Comparison of ENCODE assay signal across 16 cellular contexts in the genomic region with DNA sequence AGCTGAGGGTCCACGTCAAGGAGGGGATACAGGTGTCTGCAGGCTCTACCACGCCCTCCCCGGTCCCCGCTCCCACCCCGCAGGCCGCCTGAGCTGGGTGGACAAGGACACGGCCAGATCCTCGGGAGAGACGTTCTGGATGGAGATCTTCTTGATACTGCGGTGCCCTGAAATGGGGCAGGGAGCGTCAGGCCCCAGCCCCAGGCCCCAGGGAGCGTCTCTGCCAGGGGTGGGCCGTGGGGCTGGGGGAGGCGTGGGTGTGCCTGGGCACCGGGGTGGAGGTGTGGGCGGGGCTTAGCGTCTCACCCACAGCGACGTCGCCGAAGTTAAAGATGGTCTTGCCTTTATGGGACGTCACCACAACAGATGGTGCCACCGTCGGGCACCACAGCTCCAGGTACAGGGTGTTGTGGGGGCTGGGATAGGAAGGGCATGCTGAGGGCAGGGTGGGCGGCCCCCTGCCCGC. TPM values are rescaled to one million over a fixed set of nuclear protein-coding genes. Genes with fewer than 3 reads are reported as not detected.
DNase-seq lines count a peak whose midpoint lies in the region; ATAC-seq and TF ChIP-seq lines count a peak whose summit lies in the region.
"Had no signal": no experiment of that assay in that cellular context is flagged by ENCODE, and none has a peak within 500 bp of the region (broad histone marks: within the 10 kb centered on the region; RNA-seq: fewer than 3 reads in every experiment).

No MANE protein-coding gene starts in this region.

- no peak overlapping the region for H4K8ac ChIP-seq in H9 (replicated peaks; ENCODE audit: insufficient read length, low read depth, low read length)

- DNase-seq in SK-N-SH (peak; percentile 27), H9 (peak; percentile 27), left ventricle myocardium superior (peak; percentile 28), spleen (peak; percentile 56), AML-193 (lab: John Stamatoyannopoulos, UW) (no peak), thyroid gland (no peak)
- DNase-seq in activated CD8-positive, alpha-beta memory T cell treated with anti-CD3 and anti-CD28 coated beads, Interleukin-2, amount 50 U/mL, for 48 hours = no peak
- DNase-seq: CD4-positive, alpha-beta memory T cell; DMS153; NCI-H1105 treated with DMSO at 0.1 percent for 48 hours; NCI-H1694; NCI-H748 treated with DMSO at 0.1 percent for 48 hours; SHP77 treated with DMSO at 0.1 percent for 48 hours had no signal

- no peak overlapping the region for H4K5ac ChIP-seq in H9 (ENCODE audit: insufficient read length, low read depth, low read length)

- CTCF ChIA-PET in SK-N-SH (lab: Yijun Ruan, JAX) = interaction anchor here (1.2 to 1.7 kb wide), 3 partner anchors 18 to 119 kb away, joined by 4 to 13 read pairs (median 5); no protein-coding TSS in a partner anchor

- H3K79me2 ChIP-seq in SK-N-SH (ENCODE audit: insufficient read depth) = no peaks in the 10 kb centered on the region
- H3K79me2 ChIP-seq in H9 (ENCODE audit: insufficient read depth, low read length) = no peaks in the 10 kb centered on the region

- H3K56ac ChIP-seq in H9 (ENCODE audit: insufficient read length, low read depth, low read length) = no peak overlapping the region

- H3K4me3 ChIP-seq in SK-N-SH (ENCODE audit: low read depth in 2 of 2, low read length in 1 of 2) = no peak overlapping the region
- H3K4me3 ChIP-seq in spleen = no peak overlapping the region
- H3K4me3 ChIP-seq in thyroid gland (replicated peaks in 1 of 3) = no peak overlapping the region
- H3K4me3 ChIP-seq: GM23338 had no signal

- no peaks in the 10 kb centered on the region for H3K4me1 ChIP-seq in SK-N-SH (ENCODE audit: control insufficient read depth in 1 of 2, insufficient read depth in 2 of 2, low read depth in 1 of 2, low read length in 1 of 2)
- no peaks in the 10 kb centered on the region for H3K4me1 ChIP-seq in H9 (ENCODE audit: insufficient read depth, low read length)
- H3K4me1 ChIP-seq in spleen = peaks cover 0 to 41% (median 14%) of the 10 kb centered on the region in 6 donors
- no peaks in the 10 kb centered on the region for H3K4me1 ChIP-seq in thyroid gland

- H3K9me2 ChIP-seq in SK-N-SH = no peaks in the 10 kb centered on the region

- no peak overlapping the region for H2BK15ac ChIP-seq in H9 (ENCODE audit: low read depth, low read length)

- no peak overlapping the region for H3K14ac ChIP-seq in H9 (ENCODE audit: insufficient read depth, low read length)

- H2BK20ac ChIP-seq in H9 (ENCODE audit: low read depth, low read length, poor library complexity, severe bottlenecking) = no peak overlapping the region

- no peak overlapping the region for H3K4me3 Mint-ChIP-seq in H9
- H3K4me3 Mint-ChIP-seq: CD4-positive, alpha-beta memory T cell; GM23338 had no signal

- H3K9ac ChIP-seq in SK-N-SH (no peak overlapping the region), H9 (ENCODE audit: extremely low read depth, insufficient read length, low read length) (no peak overlapping the region)

- no peak overlapping the region for H3K18ac ChIP-seq in H9 (ENCODE audit: insufficient read length, low read depth, low read length)

- H3K4me2 ChIP-seq in SK-N-SH = no peak overlapping the region
- no peak overlapping the region for H3K4me2 ChIP-seq in H9 (ENCODE audit: insufficient read depth, insufficient read length, low read length)
- H3K4me2 ChIP-seq: GM23338 had no signal

- H3T11ph ChIP-seq in H9 (ENCODE audit: low read length) = no peak overlapping the region

- intact Hi-C loops in left ventricle myocardium superior (cut with micrococcal nuclease) = no loop called here
- intact Hi-C loops in spleen (cut with DNase I; ENCODE audit: low total_unique reads) = no loop called here
- intact Hi-C loops in thyroid gland (cut with DNase I) = no loop called here

- H3K4me1 Mint-ChIP-seq in H9 = peaks cover 0 to 4% of the 10 kb centered on the region in 2 experiments; a peak in 2 of 4 replicates
- H3K4me1 Mint-ChIP-seq: CD4-positive, alpha-beta memory T cell; GM23338 had no signal

- peaks cover 5% of the 10 kb centered on the region in 2 experiments; a peak in 2 of 5 replicates for H3K9me3 Mint-ChIP-seq in H9
- H3K9me3 Mint-ChIP-seq: CD4-positive, alpha-beta memory T cell had no signal

- no peaks in the 10 kb centered on the region for H3K79me1 ChIP-seq in H9 (ENCODE audit: insufficient read depth, low read depth, low read length, poor library complexity, severe bottlenecking)

- H3K27ac Mint-ChIP-seq in H9 = no peak overlapping the region
- H3K27ac Mint-ChIP-seq: CD4-positive, alpha-beta memory T cell; GM23338 had no signal

- H3K23ac ChIP-seq in H9 (ENCODE audit: insufficient read length, low read depth, low read length) = no peak overlapping the region

- H2AFZ ChIP-seq in SK-N-SH (ENCODE audit: low read depth) (no peak overlapping the region), H9 (ENCODE audit: low read length) (no peak overlapping the region)
- H2AFZ ChIP-seq: GM23338 had no signal

- H4K91ac ChIP-seq in H9 (ENCODE audit: insufficient read length, low read depth, low read length) = no peak overlapping the region

- TF ChIP-seq RAD21 in SK-N-SH (IDR thresholded peaks at IDR 0.05; ENCODE audit: low read length) = no peak

- no peak overlapping the region for H2BK120ac ChIP-seq in H9 (ENCODE audit: low read depth, low read length, poor library complexity, severe bottlenecking)

- TF ChIP-seq CTCF in SK-N-SH (IDR thresholded peaks at IDR 0.05) (no peak), H9 (conservative IDR thresholded peaks at IDR 0.05) (no peak), spleen (IDR thresholded peaks at IDR 0.05 in 8 of 11, conservative IDR thresholded peaks at IDR 0.05 in 3 of 11) (no peak), thyroid gland (IDR thresholded peaks at IDR 0.05) (no peak)

- H2BK5ac ChIP-seq in H9 (ENCODE audit: insufficient read length, low read length) = no peak overlapping the region

- no peak overlapping the region for H2AK5ac ChIP-seq in H9 (ENCODE audit: insufficient read length, low read length)

- POLR2A ChIA-PET in SK-N-SH (lab: Yijun Ruan, JAX) = no interaction called here

- no peaks in the 10 kb centered on the region for H3K9me3 ChIP-seq in SK-N-SH
- H3K9me3 ChIP-seq in H9 (ENCODE audit: control insufficient read depth, low read depth, low read length) = no peaks in the 10 kb centered on the region
- H3K9me3 ChIP-seq in spleen = no peaks in the 10 kb centered on the region
- H3K9me3 ChIP-seq in thyroid gland = no peaks in the 10 kb centered on the region

- no peak overlapping the region for H3K27ac ChIP-seq in SK-N-SH (ENCODE audit: low read depth in 2 of 2, low read length in 1 of 2)
- no peak overlapping the region for H3K27ac ChIP-seq in H9 (ENCODE audit: insufficient read length, low read depth, low read length)
- H3K27ac ChIP-seq in spleen = no peak overlapping the region
- no peak overlapping the region for H3K27ac ChIP-seq in thyroid gland
- H3K27ac ChIP-seq: 22Rv1 had no signal

- no peaks in the 10 kb centered on the region for H3F3A ChIP-seq in SK-N-SH (replicated peaks; ENCODE audit: insufficient read depth)

- peaks cover 4% of the 10 kb centered on the region for H3K27me3 Mint-ChIP-seq in H9 (ENCODE audit: low read depth)
- H3K27me3 Mint-ChIP-seq: CD4-positive, alpha-beta memory T cell had no signal

- TF ChIP-seq EP300 in SK-N-SH (IDR thresholded peaks at IDR 0.05; ENCODE audit: borderline replicate concordance in 1 of 2, low read depth in 1 of 2, low read length in 1 of 2) = no peak

- H3K36me3 ChIP-seq in SK-N-SH (replicated peaks in 1 of 2; ENCODE audit: control insufficient read depth in 1 of 2, insufficient read depth in 2 of 2, low read length in 1 of 2) (no peaks in the 10 kb centered on the region), spleen (no peaks in the 10 kb centered on the region), thyroid gland (no peaks in the 10 kb centered on the region)

- WGBS in SK-N-SH (ENCODE audit: low lambda C conversion rate) = 81% methylated on average over 8 of the region's 26 CpGs
- WGBS in H9 (ENCODE audit: extremely low coverage, insufficient read length, low lambda C conversion rate) = no CpG with 5 or more reads among the region's 26 CpGs
- WGBS in spleen, 5 donors = 60 to 85% (median 81%) methylated on average over 3 to 26 of the region's 26 CpGs
- WGBS in thyroid gland, 2 donors = 82 to 86% methylated on average over 17 to 23 of the region's 26 CpGs

- no peaks in the 10 kb centered on the region for H3K23me2 ChIP-seq in H9 (ENCODE audit: insufficient read length, low read depth, low read length, poor library complexity, severe bottlenecking)

- no peaks in the 10 kb centered on the region for H4K20me1 ChIP-seq in SK-N-SH (ENCODE audit: insufficient read depth)
- H4K20me1 ChIP-seq in H9 (ENCODE audit: control insufficient read depth, insufficient read depth, insufficient read length) = no peaks in the 10 kb centered on the region

- ATAC-seq in SK-N-SH treated with all-trans-retinoic acid at 6 μM for 48 hours (no peak), left ventricle myocardium superior (no peak)
- ATAC-seq: GM23338 had no signal

- H3K4ac ChIP-seq in H9 (ENCODE audit: low read depth, low read length) = no peak overlapping the region

- H3K27me3 ChIP-seq in SK-N-SH (ENCODE audit: insufficient read depth) (no peaks in the 10 kb centered on the region), H9 (ENCODE audit: insufficient read depth, low read length) (no peaks in the 10 kb centered on the region), spleen (replicated peaks in 1 of 7) (peaks cover 0 to 6% (median 0%) of the 10 kb centered on the region in 7 donors), thyroid gland (no peaks in the 10 kb centered on the region)

- TF ChIP-seq POLR2A in spleen (IDR thresholded peaks at IDR 0.05) (no peak), thyroid gland (IDR thresholded peaks at IDR 0.05) (no peak)

- no peak overlapping the region for H2BK12ac ChIP-seq in H9 (ENCODE audit: insufficient read length, low read depth, low read length)

- no peaks in the 10 kb centered on the region for H3K36me3 Mint-ChIP-seq in H9 (ENCODE audit: insufficient read depth in 1 of 3, low read depth in 3 of 3)
- H3K36me3 Mint-ChIP-seq: CD4-positive, alpha-beta memory T cell had no signal

RNA-seq across cellular contexts. Expression of gene TMEM52, which starts 7.3 kb away (rescaled TPM):
- polyA plus RNA-seq in SK-N-SH (2012; rRNA removed) (3.8 and 4.8 TPM in 2 replicates), spleen (1 to 10 TPM in 1 of 3 donors, under 1 TPM in 2; 0.35 to 1.9 (median 0.64) TPM)
- polyA plus RNA-seq in SK-N-SH (2012; cell fraction: cytosol; rRNA removed) = 1.7 and 2.8 TPM in 2 replicates
- polyA plus RNA-seq in SK-N-SH (2012; cell fraction: nucleus; rRNA removed) = 8.9 and 11.6 TPM in 2 replicates
- total RNA-seq in H9 (2021) (9.6 and 11.3 TPM in 2 replicates), left ventricle myocardium superior (1.7 TPM), spleen (1 to 10 TPM in 6 of 7 donors, not detected in 1; 1.1 to 4.7 (median 1.8) TPM), thyroid gland (not detected)
- polyA plus RNA-seq: CD4-positive, alpha-beta memory T cell had no signal

RNA-seq across cellular contexts. Expression of gene CALML6, which starts 11.3 kb away (rescaled TPM):
- 0.87 and 1.3 TPM in 2 replicates for polyA plus RNA-seq in SK-N-SH (2012; rRNA removed)
- polyA plus RNA-seq in SK-N-SH (2012; cell fraction: cytosol; rRNA removed) = 0.03 TPM in 2 replicates
- 8.0 and 11.4 TPM in 2 replicates for polyA plus RNA-seq in SK-N-SH (2012; cell fraction: nucleus; rRNA removed)
- total RNA-seq in H9 (2021) = 1.4 and 1.7 TPM in 2 replicates
- not detected for total RNA-seq in left ventricle myocardium superior
- 1 to 10 TPM in 1 of 7 donors, under 1 TPM in 4, not detected in 2; 0.34 to 3.0 (median 0.66) TPM for total RNA-seq in spleen
- polyA plus RNA-seq in spleen = 1 to 10 TPM in 1 of 3 donors, under 1 TPM in 2; 0.58 to 1.8 (median 0.85) TPM
- under 1 TPM in 1 of 4 donors, not detected in 3; 0.13 TPM for total RNA-seq in thyroid gland
- polyA plus RNA-seq: CD4-positive, alpha-beta memory T cell; GM23338 had no signal

RNA-seq across cellular contexts. Expression of gene GNB1, which starts 35.5 kb away (rescaled TPM):
- polyA plus RNA-seq in SK-N-SH (2012; rRNA removed) (355 and 364 TPM in 2 replicates), spleen (100 to 1,000 TPM in 1 of 3 donors, 10 to 100 TPM in 2; 76.0 to 132 (median 95.5) TPM)
- polyA plus RNA-seq in SK-N-SH (2012; cell fraction: cytosol; rRNA removed) = 284 and 376 TPM in 2 replicates
- polyA plus RNA-seq in SK-N-SH (2012; cell fraction: nucleus; rRNA removed) = 202 and 299 TPM in 2 replicates
- total RNA-seq in H9 (2021) (382 and 400 TPM in 2 replicates), left ventricle myocardium superior (172 TPM), spleen (100 to 1,000 TPM; 186 to 304 (median 273) TPM), thyroid gland (100 to 1,000 TPM; 154 to 200 (median 174) TPM)

Comparison
In these comparisons a context has a peak if more than half of its experiments do, and no peak if none do; other contexts are left out.
1. DNase-seq: peak in SK-N-SH (single experiment), H9 (single experiment), left ventricle myocardium superior (single experiment) and spleen (single experiment); none in AML-193 (0 of 2), thyroid gland (0 of 2) and activated CD8-positive, alpha-beta memory T cell treated with anti-CD3 and anti-CD28 coated beads, Interleukin-2, amount 50 U/mL, for 48 hours (single experiment).